In the genomic region with DNA sequence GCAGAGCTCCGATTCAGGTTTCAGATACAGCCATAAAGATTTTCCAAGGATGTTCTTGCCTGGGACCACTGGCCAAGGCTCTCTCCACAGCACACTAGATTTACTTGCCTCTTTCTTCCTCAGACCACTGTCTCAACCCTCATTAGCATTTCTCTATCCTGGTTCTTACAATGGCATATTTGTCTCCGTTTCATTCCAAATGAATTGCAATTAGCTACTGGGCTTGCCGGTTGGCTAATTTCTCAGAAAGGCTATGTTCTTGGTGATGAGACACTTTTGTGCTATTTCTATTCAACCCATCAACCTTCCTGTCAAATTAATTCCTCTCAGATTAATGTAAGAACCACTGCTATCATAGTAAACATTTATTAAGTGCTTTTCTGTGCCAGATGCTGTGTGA, we compare ENCODE assay signal across 22 cellular contexts.
"Had no signal": no experiment of that assay in that cellular context is flagged by ENCODE, and none has a peak within 500 bp of the region (broad histone marks: within the 10 kb centered on the region; RNA-seq: fewer than 3 reads in every experiment).

No MANE protein-coding gene starts in this region.

- H3K4me3 Mint-ChIP-seq: activated CD4-positive, alpha-beta memory T cell treated with anti-CD3 and anti-CD28 coated beads for 36 hours; activated CD4-positive, alpha-beta T cell treated with anti-CD3 and anti-CD28 coated beads, Interleukin-2, amount 10 ng/mL, durations not matched to agents 24 days and 14 days; activated naive CD4-positive, alpha-beta T cell treated with anti-CD3 and anti-CD28 coated beads, Interleukin-2, amount 10 ng/mL, durations not matched to agents 7 days and 5 days; activated naive CD8-positive, alpha-beta T cell treated with anti-CD3 and anti-CD28 coated beads, Interleukin-2, amount 10 ng/mL, durations not matched to agents 7 days and 5 days; activated T-cell treated with anti-CD3 and anti-CD28 coated beads, Interleukin-2, amount 50 U/mL, for 24 hours; central memory CD8-positive, alpha-beta T cell; mesothelial cell of epicardium; naive thymus-derived CD4-positive, alpha-beta T cell; T-helper 17 cell had no signal

- H3K9me3 Mint-ChIP-seq: activated CD4-positive, alpha-beta memory T cell treated with anti-CD3 and anti-CD28 coated beads for 36 hours; activated naive CD4-positive, alpha-beta T cell treated with anti-CD3 and anti-CD28 coated beads, Interleukin-2, amount 10 ng/mL, durations not matched to agents 7 days and 5 days; activated naive CD8-positive, alpha-beta T cell treated with anti-CD3 and anti-CD28 coated beads, Interleukin-2, amount 10 ng/mL, durations not matched to agents 7 days and 5 days; activated T-cell treated with anti-CD3 and anti-CD28 coated beads, Interleukin-2, amount 50 U/mL, for 24 hours; central memory CD8-positive, alpha-beta T cell had no signal

- H3K36me3 Mint-ChIP-seq: activated CD4-positive, alpha-beta memory T cell treated with anti-CD3 and anti-CD28 coated beads for 36 hours; activated naive CD4-positive, alpha-beta T cell treated with anti-CD3 and anti-CD28 coated beads, Interleukin-2, amount 10 ng/mL, durations not matched to agents 7 days and 5 days; activated naive CD8-positive, alpha-beta T cell treated with anti-CD3 and anti-CD28 coated beads, Interleukin-2, amount 10 ng/mL, durations not matched to agents 7 days and 5 days; mesothelial cell of epicardium had no signal

- H3K27ac Mint-ChIP-seq: activated CD4-positive, alpha-beta memory T cell treated with anti-CD3 and anti-CD28 coated beads for 36 hours; activated CD4-positive, alpha-beta T cell treated with anti-CD3 and anti-CD28 coated beads, Interleukin-2, amount 10 ng/mL, durations not matched to agents 24 days and 14 days; activated naive CD4-positive, alpha-beta T cell treated with anti-CD3 and anti-CD28 coated beads, Interleukin-2, amount 10 ng/mL, durations not matched to agents 7 days and 5 days; activated naive CD8-positive, alpha-beta T cell treated with anti-CD3 and anti-CD28 coated beads, Interleukin-2, amount 10 ng/mL, durations not matched to agents 7 days and 5 days; activated T-cell treated with anti-CD3 and anti-CD28 coated beads, Interleukin-2, amount 50 U/mL, for 24 hours; mesothelial cell of epicardium; naive thymus-derived CD4-positive, alpha-beta T cell; T-helper 17 cell had no signal

- H3K27me3 Mint-ChIP-seq: activated CD4-positive, alpha-beta memory T cell treated with anti-CD3 and anti-CD28 coated beads for 36 hours; activated naive CD4-positive, alpha-beta T cell treated with anti-CD3 and anti-CD28 coated beads, Interleukin-2, amount 10 ng/mL, durations not matched to agents 7 days and 5 days; activated T-cell treated with anti-CD3 and anti-CD28 coated beads, Interleukin-2, amount 50 U/mL, for 24 hours; central memory CD8-positive, alpha-beta T cell had no signal

- ATAC-seq: foreskin keratinocyte; left cardiac atrium; left ventricle myocardium superior; naive thymus-derived CD4-positive, alpha-beta T cell; right lobe of liver; stimulated activated naive CD8-positive, alpha-beta T cell treated with anti-CD3 and anti-CD28 coated beads, Interleukin-15, Interleukin-2, amounts not matched to agents 100 U/mL and 50 U/mL, for 24 hours; T-helper 17 cell had no signal

- DNase-seq: activated CD4-positive, alpha-beta memory T cell treated with anti-CD3 and anti-CD28 coated beads for 36 hours; activated CD4-positive, alpha-beta T cell treated with anti-CD3 and anti-CD28 coated beads, Interleukin-2, amount 10 ng/mL, durations not matched to agents 24 days and 14 days; activated CD4-positive, CD25-positive, alpha-beta regulatory T cell treated with anti-CD3 and anti-CD28 coated beads, Interleukin-2, amount 50 U/mL, for 72 hours; activated CD8-positive, alpha-beta memory T cell treated with anti-CD3 and anti-CD28 coated beads, Interleukin-2, amount 50 U/mL, for 4 hours; activated gamma-delta T cell; activated naive CD4-positive, alpha-beta T cell treated with anti-CD3 and anti-CD28 coated beads, Interleukin-2, amount 10 ng/mL, durations not matched to agents 7 days and 5 days; activated naive CD8-positive, alpha-beta T cell treated with anti-CD3 and anti-CD28 coated beads, Interleukin-2, amount 10 ng/mL, durations not matched to agents 7 days and 5 days; activated T-cell treated with anti-CD3 and anti-CD28 coated beads, Interleukin-2, amount 50 U/mL, for 24 hours; dermis blood vessel endothelial cell; effector CD4-positive, alpha-beta T cell; foreskin keratinocyte; islet precursor cell; left cardiac atrium; left ventricle myocardium superior; naive thymus-derived CD4-positive, alpha-beta T cell; right lobe of liver; stimulated activated CD4-positive, alpha-beta T cell treated with anti-CD3 and anti-CD28 coated beads, Interleukin-2, amount 100 ng/mL, for 48 hours; stimulated activated naive CD8-positive, alpha-beta T cell treated with anti-CD3 and anti-CD28 coated beads, Interleukin-15, Interleukin-2, amounts not matched to agents 100 U/mL and 50 U/mL, for 24 hours; T-helper 17 cell; trophoblast cell had no signal

- H3K4me1 Mint-ChIP-seq: activated CD4-positive, alpha-beta T cell treated with anti-CD3 and anti-CD28 coated beads, Interleukin-2, amount 10 ng/mL, durations not matched to agents 24 days and 14 days; activated naive CD4-positive, alpha-beta T cell treated with anti-CD3 and anti-CD28 coated beads, Interleukin-2, amount 10 ng/mL, durations not matched to agents 7 days and 5 days; activated naive CD8-positive, alpha-beta T cell treated with anti-CD3 and anti-CD28 coated beads, Interleukin-2, amount 10 ng/mL, durations not matched to agents 7 days and 5 days; central memory CD8-positive, alpha-beta T cell; naive thymus-derived CD4-positive, alpha-beta T cell; T-helper 17 cell had no signal
